ENCODE assay signal across 12 cellular contexts in the genomic region with DNA sequence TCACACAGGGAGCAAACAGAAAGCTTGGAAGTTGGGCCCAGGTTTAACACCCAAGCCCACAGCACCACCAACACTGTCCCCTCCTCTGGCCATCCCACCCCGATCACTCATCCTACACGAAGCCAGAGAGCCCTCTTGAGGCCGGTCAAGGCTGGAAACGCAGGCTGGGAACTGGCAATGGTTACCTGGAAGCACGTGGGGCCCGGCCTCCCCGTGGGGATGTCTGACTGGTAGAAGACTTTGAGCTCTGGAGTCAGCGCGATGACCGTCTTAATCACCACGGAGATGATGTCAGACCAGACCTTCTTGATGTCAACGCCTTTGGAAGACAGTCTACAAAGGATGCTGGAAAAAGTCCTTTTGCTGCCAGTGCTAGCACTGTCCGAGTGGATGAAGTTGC.
A peak's percentile ranks its signal among the peaks of the same experiment; 100 is the strongest.
DNase-seq lines count a peak whose midpoint lies in the region; ATAC-seq, FAIRE-seq and TF ChIP-seq lines count a peak whose summit lies in the region.
"Had no signal": no experiment of that assay in that cellular context is flagged by ENCODE, and none has a peak within 500 bp of the region (broad histone marks: within the 10 kb centered on the region; RNA-seq: fewer than 3 reads in every experiment).

No MANE protein-coding gene starts in this region.

- FAIRE-seq in HepG2 (lab: Jason Lieb, UNC) (no peak), bronchial epithelial cell (lab: Jason Lieb, UNC) (no peak), kidney (lab: Jason Lieb, UNC) (no peak)

- TF ChIP-seq EP300 in HepG2 (IDR thresholded peaks at IDR 0.05; ENCODE audit: low read depth in 2 of 2, low read length in 2 of 2) (no peak), HepG2 (CRISPR knock-in tag; IDR thresholded peaks at IDR 0.05; ENCODE audit: borderline replicate concordance) (no peak)

- TF ChIP-seq POLR2A in HepG2 (IDR thresholded peaks at IDR 0.05; ENCODE audit: insufficient read depth in 1 of 2, low read depth in 2 of 2, low read length in 2 of 2) (no peak), right lobe of liver (IDR thresholded peaks at IDR 0.05) (no peak), GM18505 (IDR thresholded peaks at IDR 0.05; ENCODE audit: borderline replicate concordance, extremely low read depth, insufficient read depth, insufficient read length) (no peak)

- H3K4me2 ChIP-seq in HepG2 (ENCODE audit: low read depth, low read length): no peak overlapping the region

- in situ Hi-C loops in HepG2 (cut with HindIII; ENCODE audit: extremely low pct_ligation_motif_present, low pct_unique_long_range_greater_than_20kb): loop anchor here (25.0 kb wide), 1 partner anchor 252 kb away; no protein-coding TSS in a partner anchor

- no peaks in the 10 kb centered on the region for H3K36me3 ChIP-seq in HepG2 (replicated peaks in 1 of 2; ENCODE audit: control insufficient read depth in 1 of 2, insufficient read depth in 2 of 2, low read length in 2 of 2)
- no peaks in the 10 kb centered on the region for H3K36me3 ChIP-seq in right lobe of liver
- no peaks in the 10 kb centered on the region for H3K36me3 ChIP-seq in bronchial epithelial cell (ENCODE audit: control insufficient read depth, insufficient read depth, low read length)
- no peaks in the 10 kb centered on the region for H3K36me3 ChIP-seq in kidney (ENCODE audit: control insufficient read depth in 1 of 2, insufficient read depth in 2 of 2, low read length in 2 of 2)

- H4K20me1 ChIP-seq in HepG2 (ENCODE audit: insufficient read depth, low read length): no peaks in the 10 kb centered on the region

- no peak overlapping the region for H3K4me3 ChIP-seq in HepG2 (replicated peaks in 1 of 3; ENCODE audit: insufficient read depth in 1 of 3, low read depth in 2 of 3, low read length in 3 of 3)
- no peak overlapping the region for H3K4me3 ChIP-seq in right lobe of liver
- H3K4me3 ChIP-seq in bronchial epithelial cell (ENCODE audit: low read depth, low read length): no peak overlapping the region
- no peak overlapping the region for H3K4me3 ChIP-seq in kidney (ENCODE audit: low read length in 2 of 2)

- WGBS in HepG2 (ENCODE audit: low lambda C conversion rate): 89% methylated on average over 7 of the region's 13 CpGs
- 87% methylated on average over 12 of the region's 13 CpGs for WGBS in right lobe of liver (ENCODE audit: insufficient coverage, low coverage, low lambda C conversion rate, missing lambda C conversion rate)

- DNase-seq in HepG2 (ENCODE audit: low spot score): no peak
- DNase-seq in right lobe of liver: no peak
- no peak for DNase-seq in bronchial epithelial cell (ENCODE audit: low read depth)
- DNase-seq in kidney: no peak
- no peak for DNase-seq in activated CD4-positive, alpha-beta T cell treated with anti-CD3 and anti-CD28 coated beads for 48 hours
- no peak for DNase-seq in cerebellar nuclear complex (lab: John Stamatoyannopoulos, UW)
- DNase-seq: activated T-cell treated with anti-CD3 and anti-CD28 coated beads for 4 hours, aorta, kidney glomerular epithelial cell, nucleus accumbens had no signal

- TF ChIP-seq RAD21 in HepG2 (CRISPR knock-in tag; IDR thresholded peaks at IDR 0.05): no peak

- intact Hi-C loops in HepG2 (cut with micrococcal nuclease; ENCODE audit: unreplicated experiment): no loop called here
- intact Hi-C loops in right lobe of liver (cut with DNase I): loop anchor here in 1 of 2 donors (5.0 kb wide), 1 partner anchor 297 kb away; no protein-coding TSS in a partner anchor
- intact Hi-C loops in kidney (cut with DNase I): loop anchor here (10.0 kb wide), 1 partner anchor 304 kb away; no protein-coding TSS in a partner anchor

- H3K27ac ChIP-seq in HepG2 (ENCODE audit: extremely low read length, insufficient read depth, low read length) (no peak overlapping the region), right lobe of liver (no peak overlapping the region), kidney (ENCODE audit: low read depth in 2 of 2, low read length in 2 of 2) (no peak overlapping the region)

- TF ChIP-seq CTCF in HepG2 (CRISPR knock-in tag; IDR thresholded peaks at IDR 0.05): peak; percentile 65
- no peak for TF ChIP-seq CTCF in right lobe of liver (IDR thresholded peaks at IDR 0.05)
- TF ChIP-seq CTCF in bronchial epithelial cell (IDR thresholded peaks at IDR 0.05; ENCODE audit: insufficient read depth, low read length, severe bottlenecking): peak; percentile 19
- TF ChIP-seq CTCF in kidney (IDR thresholded peaks at IDR 0.05; ENCODE audit: borderline replicate concordance, extremely low read depth, insufficient read depth): peak; percentile 35

- H3K9ac ChIP-seq in HepG2 (ENCODE audit: insufficient read depth, low read depth, low read length): no peak overlapping the region
- H3K9ac ChIP-seq in kidney (ENCODE audit: low read length in 2 of 2): no peak overlapping the region

- H3K9me3 ChIP-seq in HepG2 (ENCODE audit: low read length): no peaks in the 10 kb centered on the region
- H3K9me3 ChIP-seq in right lobe of liver: no peaks in the 10 kb centered on the region
- no peaks in the 10 kb centered on the region for H3K9me3 ChIP-seq in kidney (ENCODE audit: control insufficient read depth in 1 of 2, low read length in 2 of 2)

- no peak overlapping the region for H2AFZ ChIP-seq in HepG2 (ENCODE audit: low read length)

- no peaks in the 10 kb centered on the region for H3K79me2 ChIP-seq in HepG2 (ENCODE audit: insufficient read depth, low read length)

- no peak for ATAC-seq in HepG2
- no peak for ATAC-seq in right lobe of liver
- ATAC-seq in GM18505 (IDR thresholded peaks at IDR 0.05; ENCODE audit: unreplicated experiment): no peak
- ATAC-seq in HG03342 (IDR thresholded peaks at IDR 0.05; ENCODE audit: unreplicated experiment): no peak

- CTCF ChIA-PET in HepG2 (lab: Yijun Ruan, JAX; ENCODE audit: low intra/inter-chr PET ratio, low total read pairs): no interaction called here

- H3K27me3 ChIP-seq in HepG2 (ENCODE audit: control insufficient read depth in 1 of 2, insufficient read depth in 2 of 2, low read length in 2 of 2) (no peaks in the 10 kb centered on the region), right lobe of liver (no peaks in the 10 kb centered on the region), bronchial epithelial cell (ENCODE audit: control insufficient read depth, insufficient read depth, low read length) (no peaks in the 10 kb centered on the region)

- no TSS peak for BruUV-seq in HepG2 (replicated peaks; lab: Mats Ljungman, UMichigan)

- H3K4me1 ChIP-seq in HepG2 (ENCODE audit: insufficient read depth, low read length): peaks cover 50% of the 10 kb centered on the region
- peaks cover 0 to 4% (median 0%) of the 10 kb centered on the region in 4 donors for H3K4me1 ChIP-seq in right lobe of liver
- peaks cover 25 to 28% of the 10 kb centered on the region in 2 donors for H3K4me1 ChIP-seq in kidney (ENCODE audit: control insufficient read depth in 1 of 2, insufficient read depth in 1 of 2, low read depth in 1 of 2, low read length in 2 of 2)

- POLR2A ChIA-PET in HepG2 (lab: Yijun Ruan, JAX): no interaction called here

TF ChIP-seq in HepG2, 621 proteins besides CTCF, POLR2A, EP300 and RAD21 (continues in another document):
- no peak for TF ChIP-seq ZSCAN25 (CRISPR knock-in tag; IDR thresholded peaks at IDR 0.05)
- TF ChIP-seq, protein P1, sequence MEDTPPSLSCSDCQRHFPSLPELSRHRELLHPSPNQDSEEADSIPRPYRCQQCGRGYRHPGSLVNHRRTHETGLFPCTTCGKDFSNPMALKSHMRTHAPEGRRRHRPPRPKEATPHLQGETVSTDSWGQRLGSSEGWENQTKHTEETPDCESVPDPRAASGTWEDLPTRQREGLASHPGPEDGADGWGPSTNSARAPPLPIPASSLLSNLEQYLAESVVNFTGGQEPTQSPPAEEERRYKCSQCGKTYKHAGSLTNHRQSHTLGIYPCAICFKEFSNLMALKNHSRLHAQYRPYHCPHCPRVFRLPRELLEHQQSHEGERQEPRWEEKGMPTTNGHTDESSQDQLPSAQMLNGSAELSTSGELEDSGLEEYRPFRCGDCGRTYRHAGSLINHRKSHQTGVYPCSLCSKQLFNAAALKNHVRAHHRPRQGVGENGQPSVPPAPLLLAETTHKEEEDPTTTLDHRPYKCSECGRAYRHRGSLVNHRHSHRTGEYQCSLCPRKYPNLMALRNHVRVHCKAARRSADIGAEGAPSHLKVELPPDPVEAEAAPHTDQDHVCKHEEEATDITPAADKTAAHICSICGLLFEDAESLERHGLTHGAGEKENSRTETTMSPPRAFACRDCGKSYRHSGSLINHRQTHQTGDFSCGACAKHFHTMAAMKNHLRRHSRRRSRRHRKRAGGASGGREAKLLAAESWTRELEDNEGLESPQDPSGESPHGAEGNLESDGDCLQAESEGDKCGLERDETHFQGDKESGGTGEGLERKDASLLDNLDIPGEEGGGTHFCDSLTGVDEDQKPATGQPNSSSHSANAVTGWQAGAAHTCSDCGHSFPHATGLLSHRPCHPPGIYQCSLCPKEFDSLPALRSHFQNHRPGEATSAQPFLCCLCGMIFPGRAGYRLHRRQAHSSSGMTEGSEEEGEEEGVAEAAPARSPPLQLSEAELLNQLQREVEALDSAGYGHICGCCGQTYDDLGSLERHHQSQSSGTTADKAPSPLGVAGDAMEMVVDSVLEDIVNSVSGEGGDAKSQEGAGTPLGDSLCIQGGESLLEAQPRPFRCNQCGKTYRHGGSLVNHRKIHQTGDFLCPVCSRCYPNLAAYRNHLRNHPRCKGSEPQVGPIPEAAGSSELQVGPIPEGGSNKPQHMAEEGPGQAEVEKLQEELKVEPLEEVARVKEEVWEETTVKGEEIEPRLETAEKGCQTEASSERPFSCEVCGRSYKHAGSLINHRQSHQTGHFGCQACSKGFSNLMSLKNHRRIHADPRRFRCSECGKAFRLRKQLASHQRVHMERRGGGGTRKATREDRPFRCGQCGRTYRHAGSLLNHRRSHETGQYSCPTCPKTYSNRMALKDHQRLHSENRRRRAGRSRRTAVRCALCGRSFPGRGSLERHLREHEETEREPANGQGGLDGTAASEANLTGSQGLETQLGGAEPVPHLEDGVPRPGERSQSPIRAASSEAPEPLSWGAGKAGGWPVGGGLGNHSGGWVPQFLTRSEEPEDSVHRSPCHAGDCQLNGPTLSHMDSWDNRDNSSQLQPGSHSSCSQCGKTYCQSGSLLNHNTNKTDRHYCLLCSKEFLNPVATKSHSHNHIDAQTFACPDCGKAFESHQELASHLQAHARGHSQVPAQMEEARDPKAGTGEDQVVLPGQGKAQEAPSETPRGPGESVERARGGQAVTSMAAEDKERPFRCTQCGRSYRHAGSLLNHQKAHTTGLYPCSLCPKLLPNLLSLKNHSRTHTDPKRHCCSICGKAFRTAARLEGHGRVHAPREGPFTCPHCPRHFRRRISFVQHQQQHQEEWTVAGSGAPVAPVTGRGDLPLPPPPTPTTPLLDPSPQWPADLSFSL (CRISPR knock-in tag; IDR thresholded peaks at IDR 0.05): no peak
- no peak for TF ChIP-seq ZNF274 (CRISPR knock-in tag; IDR thresholded peaks at IDR 0.05)
- TF ChIP-seq WIZ (CRISPR knock-in tag; IDR thresholded peaks at IDR 0.05): no peak
- peak; percentile 64 for TF ChIP-seq ZBTB38 (CRISPR knock-in tag; IDR thresholded peaks at IDR 0.05)

Comparison
In these comparisons a context has a peak if more than half of its experiments do, and no peak if none do; other contexts are left out.
1. CTCF ChIP-seq: peak in HepG2 (single experiment), bronchial epithelial cell (single experiment) and kidney (single experiment); none in right lobe of liver (0 of 4).